In genomic region chr18:22871809-22872525, GRCh38 we compare ENCODE assay signal across 2 cellular contexts.
TF ChIP-seq lines count a peak whose summit lies in the region.

No MANE protein-coding gene starts in this region.

TF ChIP-seq in SK-N-SH, 30 proteins besides CTCF, POLR2A, EP300 and RAD21 (continued from another document):
- TF ChIP-seq IRF3 (IDR thresholded peaks at IDR 0.05; ENCODE audit: low read depth, low read length) = no peak
- peak; percentile 79 for TF ChIP-seq GATA2 (CRISPR knock-in tag; IDR thresholded peaks at IDR 0.05)
- TF ChIP-seq USF2 (IDR thresholded peaks at IDR 0.05; ENCODE audit: borderline replicate concordance, low read depth, low read length) = no peak
- TF ChIP-seq FOXM1 (IDR thresholded peaks at IDR 0.05; ENCODE audit: low read depth) = no peak
- no peak for TF ChIP-seq MXI1 (IDR thresholded peaks at IDR 0.05; ENCODE audit: low read depth, low read length)
- TF ChIP-seq YY1 (IDR thresholded peaks at IDR 0.05; ENCODE audit: low read depth) = no peak
- peak; percentile 75 for TF ChIP-seq RCOR1 (IDR thresholded peaks at IDR 0.05; ENCODE audit: low read length)
- TF ChIP-seq ZBTB33 (IDR thresholded peaks at IDR 0.05; ENCODE audit: borderline replicate concordance, low read depth) = no peak
- no peak for TF ChIP-seq POLR2AphosphoS5 (IDR thresholded peaks at IDR 0.05; ENCODE audit: low read depth, low read length)
- no peak for TF ChIP-seq NRF1 (IDR thresholded peaks at IDR 0.05; ENCODE audit: low read depth, low read length)
- TF ChIP-seq PBX3 (IDR thresholded peaks at IDR 0.05) = no peak
- TF ChIP-seq NFIC (IDR thresholded peaks at IDR 0.05; ENCODE audit: borderline replicate concordance) = 0 out of 2 replicates have a peak, but pooled peaks have one; percentile 5
- no peak for TF ChIP-seq TEAD4 (IDR thresholded peaks at IDR 0.05; ENCODE audit: borderline replicate concordance, insufficient read depth)
- TF ChIP-seq FOSL2 (IDR thresholded peaks at IDR 0.05; ENCODE audit: borderline replicate concordance, low read depth) = no peak
- no peak for TF ChIP-seq SIN3A (IDR thresholded peaks at IDR 0.05; ENCODE audit: borderline replicate concordance, low read depth, low read length)
- no peak for TF ChIP-seq USF1 (IDR thresholded peaks at IDR 0.05; ENCODE audit: borderline replicate concordance, low read depth)
- TF ChIP-seq EZH2phosphoT487 (IDR thresholded peaks at IDR 0.05; ENCODE audit: borderline replicate concordance, low read depth) = no peak

TF ChIP-seq in SK-N-SH treated with all-trans-retinoic acid at 6 μM for 48 hours, 23 proteins besides CTCF, POLR2A, EP300 and RAD21 (continued from another document):
- TF ChIP-seq PATZ1 (CRISPR knock-in tag; IDR thresholded peaks at IDR 0.05; ENCODE audit: borderline replicate concordance) (no peak), CSDC2 (CRISPR knock-in tag; IDR thresholded peaks at IDR 0.05) (no peak), ZNF8 (CRISPR knock-in tag; IDR thresholded peaks at IDR 0.05) (no peak), ISL1 (CRISPR knock-in tag; IDR thresholded peaks at IDR 0.05) (no peak), RARB (CRISPR knock-in tag; IDR thresholded peaks at IDR 0.05) (no peak), ESRRG (CRISPR knock-in tag; IDR thresholded peaks at IDR 0.05) (no peak), TOX (CRISPR knock-in tag; IDR thresholded peaks at IDR 0.05; ENCODE audit: borderline replicate concordance) (no peak)
TF ChIP-seq in SK-N-SH treated with all-trans-retinoic acid at 6 μM for 48 hours: peak in this region for 0.
